Comparison of ENCODE assay signal across 17 cellular contexts in genomic region chr4:175961604-175962003, GRCh38.
DNase-seq lines count a peak whose midpoint lies in the region; ATAC-seq and TF ChIP-seq lines count a peak whose summit lies in the region.
"Had no signal": no experiment of that assay in that cellular context is flagged by ENCODE, and none has a peak within 500 bp of the region (broad histone marks: within the 10 kb centered on the region; RNA-seq: fewer than 3 reads in every experiment).

No MANE protein-coding gene starts in this region.

- no peaks in the 10 kb centered on the region for H3K4me1 Mint-ChIP-seq in activated T-cell treated with anti-CD3 and anti-CD28 coated beads, Interleukin-2, amount 50 U/mL, for 24 hours (ENCODE audit: low read depth)
- H3K4me1 Mint-ChIP-seq: brain, nephron progenitor cell had no signal

- H3K27me3 ChIP-seq in ascending aorta: no peaks in the 10 kb centered on the region
- H3K27me3 ChIP-seq: gastroesophageal sphincter, upper lobe of right lung had no signal

- H3K4me3 ChIP-seq in ascending aorta: no peak overlapping the region
- H3K4me3 ChIP-seq: gastroesophageal sphincter, upper lobe of right lung had no signal

- H3K9me3 Mint-ChIP-seq in activated T-cell treated with anti-CD3 and anti-CD28 coated beads, Interleukin-2, amount 50 U/mL, for 24 hours: no peaks in the 10 kb centered on the region
- H3K9me3 Mint-ChIP-seq: activated T-cell treated with anti-CD3 and anti-CD28 coated beads, Interleukin-2, amount 50 U/mL, for 72 hours; effector memory CD8-positive, alpha-beta T cell; nephron progenitor cell had no signal

- H3K4me1 ChIP-seq in ascending aorta: no peaks in the 10 kb centered on the region
- H3K4me1 ChIP-seq: upper lobe of right lung had no signal

- peak; percentile 82 for ATAC-seq in GM18502 (IDR thresholded peaks at IDR 0.05; ENCODE audit: poor library complexity, unreplicated experiment)
- peak; percentile 70 for ATAC-seq in GM19467 (IDR thresholded peaks at IDR 0.05; ENCODE audit: unreplicated experiment)
- ATAC-seq in HG02852 (IDR thresholded peaks at IDR 0.05; ENCODE audit: unreplicated experiment): peak; percentile 83
- ATAC-seq in HG03439 (IDR thresholded peaks at IDR 0.05; ENCODE audit: unreplicated experiment): peak; percentile 78
- ATAC-seq in sciatic nerve: no peak
- ATAC-seq: activated T-cell treated with anti-CD3 and anti-CD28 coated beads, Interleukin-2, amount 50 U/mL, for 72 hours; effector memory CD8-positive, alpha-beta T cell; gastroesophageal sphincter; upper lobe of right lung had no signal

- H3K27me3 Mint-ChIP-seq in activated T-cell treated with anti-CD3 and anti-CD28 coated beads, Interleukin-2, amount 50 U/mL, for 24 hours: peaks cover 15% of the 10 kb centered on the region

- no peak overlapping the region for H3K27ac ChIP-seq in ascending aorta
- H3K27ac ChIP-seq: upper lobe of right lung, WERI-Rb-1 had no signal

- no peaks in the 10 kb centered on the region for H3K9me3 ChIP-seq in ascending aorta
- H3K9me3 ChIP-seq: gastroesophageal sphincter, upper lobe of right lung had no signal

- TF ChIP-seq CTCF in ascending aorta (IDR thresholded peaks at IDR 0.05): no peak

- intact Hi-C loops in sciatic nerve (cut with DNase I) (no loop called here), ascending aorta (cut with DNase I) (no loop called here)

- no peak overlapping the region for H3K27ac Mint-ChIP-seq in activated T-cell treated with anti-CD3 and anti-CD28 coated beads, Interleukin-2, amount 50 U/mL, for 24 hours
- H3K27ac Mint-ChIP-seq: activated T-cell treated with anti-CD3 and anti-CD28 coated beads, Interleukin-2, amount 50 U/mL, for 72 hours; effector memory CD8-positive, alpha-beta T cell; nephron progenitor cell had no signal

- no peak overlapping the region for H3K4me3 Mint-ChIP-seq in activated T-cell treated with anti-CD3 and anti-CD28 coated beads, Interleukin-2, amount 50 U/mL, for 24 hours
- H3K4me3 Mint-ChIP-seq: activated T-cell treated with anti-CD3 and anti-CD28 coated beads, Interleukin-2, amount 50 U/mL, for 72 hours; brain; effector memory CD8-positive, alpha-beta T cell; nephron progenitor cell had no signal

- no peaks in the 10 kb centered on the region for H3K36me3 ChIP-seq in ascending aorta
- H3K36me3 ChIP-seq: gastroesophageal sphincter, upper lobe of right lung, WERI-Rb-1 had no signal

- DNase-seq in sciatic nerve (ENCODE audit: low spot score): no peak
- DNase-seq in ascending aorta (ENCODE audit: low spot score in 2 of 2): no peak
- no peak for DNase-seq in activated T-cell treated with anti-CD3 and anti-CD28 coated beads, Interleukin-2, amount 50 U/mL, for 24 hours
- no peak for DNase-seq in NCI-H748 treated with DMSO at 0.1 percent for 48 hours (lab: John Stamatoyannopoulos, UW)
- DNase-seq: activated T-cell treated with anti-CD3 and anti-CD28 coated beads, Interleukin-2, amount 50 U/mL, for 72 hours; DMS79 treated with DMSO at 0.1 percent for 48 hours; effector memory CD8-positive, alpha-beta T cell; NCI-H510A; nephron progenitor cell; upper lobe of right lung; WERI-Rb-1 had no signal

- H3K36me3 Mint-ChIP-seq in activated T-cell treated with anti-CD3 and anti-CD28 coated beads, Interleukin-2, amount 50 U/mL, for 24 hours (ENCODE audit: low read depth): no peaks in the 10 kb centered on the region
- H3K36me3 Mint-ChIP-seq: brain had no signal
